1 cellular context compared by ENCODE assay signal in genomic region chr1:85273397-85273796, GRCh38.
TF ChIP-seq lines count a peak whose summit lies in the region.

No MANE protein-coding gene starts in this region.

TF ChIP-seq in GM12878, 131 proteins besides CTCF, POLR2A, EP300 and RAD21:
- TF ChIP-seq ZNF274 (IDR thresholded peaks at IDR 0.05; ENCODE audit: insufficient read depth, insufficient read length) (no peak), CEBPB (IDR thresholded peaks at IDR 0.05; ENCODE audit: borderline replicate concordance in 1 of 2, low read depth in 2 of 2, low read length in 2 of 2) (no peak), TCF12 (IDR thresholded peaks at IDR 0.05; ENCODE audit: low read depth, low read length) (no peak), SMARCA5 (IDR thresholded peaks at IDR 0.05) (no peak)
TF ChIP-seq in GM12878: peak in this region for 0.
